1 cellular context compared by ENCODE assay signal in genomic region chr12:56645717-56646446, GRCh38.
TF ChIP-seq lines count a peak whose summit lies in the region.

TSS of gene ATP5F1B (minus strand) at chr12:56645984. CDS start at chr12:56645963, 21 bp downstream.

TF ChIP-seq in K562, 482 proteins besides CTCF, POLR2A, EP300 and RAD21 (continued from another document and continues in another):
- TF ChIP-seq, protein P1, sequence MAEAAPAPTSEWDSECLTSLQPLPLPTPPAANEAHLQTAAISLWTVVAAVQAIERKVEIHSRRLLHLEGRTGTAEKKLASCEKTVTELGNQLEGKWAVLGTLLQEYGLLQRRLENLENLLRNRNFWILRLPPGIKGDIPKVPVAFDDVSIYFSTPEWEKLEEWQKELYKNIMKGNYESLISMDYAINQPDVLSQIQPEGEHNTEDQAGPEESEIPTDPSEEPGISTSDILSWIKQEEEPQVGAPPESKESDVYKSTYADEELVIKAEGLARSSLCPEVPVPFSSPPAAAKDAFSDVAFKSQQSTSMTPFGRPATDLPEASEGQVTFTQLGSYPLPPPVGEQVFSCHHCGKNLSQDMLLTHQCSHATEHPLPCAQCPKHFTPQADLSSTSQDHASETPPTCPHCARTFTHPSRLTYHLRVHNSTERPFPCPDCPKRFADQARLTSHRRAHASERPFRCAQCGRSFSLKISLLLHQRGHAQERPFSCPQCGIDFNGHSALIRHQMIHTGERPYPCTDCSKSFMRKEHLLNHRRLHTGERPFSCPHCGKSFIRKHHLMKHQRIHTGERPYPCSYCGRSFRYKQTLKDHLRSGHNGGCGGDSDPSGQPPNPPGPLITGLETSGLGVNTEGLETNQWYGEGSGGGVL (CRISPR knock-in tag; IDR thresholded peaks at IDR 0.05): no peak
- TF ChIP-seq CBX1 (IDR thresholded peaks at IDR 0.05; ENCODE audit: low read depth): peak; percentile 92; the same call in 1 of the 2 replicates
- no peak for TF ChIP-seq TEAD2 (tag; IDR thresholded peaks at IDR 0.05)
- TF ChIP-seq PHTF2 (CRISPR knock-in tag; IDR thresholded peaks at IDR 0.05): no peak
- no peak for TF ChIP-seq BRCA1 (IDR thresholded peaks at IDR 0.05)
- TF ChIP-seq BRCA1 (CRISPR knock-in tag; IDR thresholded peaks at IDR 0.05): 0 out of 2 replicates have a peak, but pooled peaks have one; percentile 34
- TF ChIP-seq FOS (IDR thresholded peaks at IDR 0.05; ENCODE audit: extremely low read depth, insufficient read length): peak; percentile 100
- peak; percentile 23 for TF ChIP-seq BRD9 (IDR thresholded peaks at IDR 0.05; ENCODE audit: low read depth, partially characterized antibody)
- peak; percentile 8; the same call in 1 of the 2 replicates for TF ChIP-seq NR1H2 (CRISPR knock-in tag; IDR thresholded peaks at IDR 0.05)
- no peak for TF ChIP-seq HNRNPL (IDR thresholded peaks at IDR 0.05; ENCODE audit: low read depth, low read length)
- TF ChIP-seq POU5F1 (IDR thresholded peaks at IDR 0.05; ENCODE audit: borderline replicate concordance, low read depth, low read length, partially characterized antibody): no peak
- TF ChIP-seq ZNF583 (CRISPR knock-in tag; IDR thresholded peaks at IDR 0.05): no peak
- no peak for TF ChIP-seq ATF1 (CRISPR knock-in tag; IDR thresholded peaks at IDR 0.05)
- peak; percentile 97 for TF ChIP-seq ATF1 (tag; IDR thresholded peaks at IDR 0.05)
- TF ChIP-seq ZNF707 (CRISPR knock-in tag; conservative IDR thresholded peaks at IDR 0.05): no peak
- no peak for TF ChIP-seq BRF1 (IDR thresholded peaks at IDR 0.05; ENCODE audit: borderline replicate concordance, extremely low read depth, insufficient read length)
- no peak for TF ChIP-seq NR2C2 (CRISPR knock-in tag; IDR thresholded peaks at IDR 0.05)
- peak; percentile 91 for TF ChIP-seq NR2C2 (tag; IDR thresholded peaks at IDR 0.05)
- TF ChIP-seq, protein P2, sequence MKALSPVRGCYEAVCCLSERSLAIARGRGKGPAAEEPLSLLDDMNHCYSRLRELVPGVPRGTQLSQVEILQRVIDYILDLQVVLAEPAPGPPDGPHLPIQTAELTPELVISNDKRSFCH (CRISPR knock-in tag; IDR thresholded peaks at IDR 0.05): no peak
- TF ChIP-seq, protein P2 (tag; IDR thresholded peaks at IDR 0.05): no peak
- peak; percentile 52; the same call in 1 of the 2 replicates for TF ChIP-seq ELF1 (tag; IDR thresholded peaks at IDR 0.05)
- TF ChIP-seq, protein P3, sequence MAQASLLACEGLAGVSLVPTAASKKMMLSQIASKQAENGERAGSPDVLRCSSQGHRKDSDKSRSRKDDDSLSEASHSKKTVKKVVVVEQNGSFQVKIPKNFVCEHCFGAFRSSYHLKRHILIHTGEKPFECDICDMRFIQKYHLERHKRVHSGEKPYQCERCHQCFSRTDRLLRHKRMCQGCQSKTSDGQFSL (CRISPR knock-in tag; IDR thresholded peaks at IDR 0.05): no peak
- TF ChIP-seq, protein P3 (tag; IDR thresholded peaks at IDR 0.05): no peak
- TF ChIP-seq ZNF780A (CRISPR knock-in tag; IDR thresholded peaks at IDR 0.05): no peak
- TF ChIP-seq ZNF316 (IDR thresholded peaks at IDR 0.05): no peak
- no peak for TF ChIP-seq CCAR2 (IDR thresholded peaks at IDR 0.05; ENCODE audit: low read depth, low read length)
- TF ChIP-seq KLF1 (tag; IDR thresholded peaks at IDR 0.05): no peak
- TF ChIP-seq SMAD4 (CRISPR knock-in tag; conservative IDR thresholded peaks at IDR 0.05): 0 out of 2 replicates have a peak, but pooled peaks have one; percentile 12
- no peak for TF ChIP-seq NFIX (CRISPR knock-in tag; IDR thresholded peaks at IDR 0.05; ENCODE audit: low read depth)
- TF ChIP-seq, protein P4, sequence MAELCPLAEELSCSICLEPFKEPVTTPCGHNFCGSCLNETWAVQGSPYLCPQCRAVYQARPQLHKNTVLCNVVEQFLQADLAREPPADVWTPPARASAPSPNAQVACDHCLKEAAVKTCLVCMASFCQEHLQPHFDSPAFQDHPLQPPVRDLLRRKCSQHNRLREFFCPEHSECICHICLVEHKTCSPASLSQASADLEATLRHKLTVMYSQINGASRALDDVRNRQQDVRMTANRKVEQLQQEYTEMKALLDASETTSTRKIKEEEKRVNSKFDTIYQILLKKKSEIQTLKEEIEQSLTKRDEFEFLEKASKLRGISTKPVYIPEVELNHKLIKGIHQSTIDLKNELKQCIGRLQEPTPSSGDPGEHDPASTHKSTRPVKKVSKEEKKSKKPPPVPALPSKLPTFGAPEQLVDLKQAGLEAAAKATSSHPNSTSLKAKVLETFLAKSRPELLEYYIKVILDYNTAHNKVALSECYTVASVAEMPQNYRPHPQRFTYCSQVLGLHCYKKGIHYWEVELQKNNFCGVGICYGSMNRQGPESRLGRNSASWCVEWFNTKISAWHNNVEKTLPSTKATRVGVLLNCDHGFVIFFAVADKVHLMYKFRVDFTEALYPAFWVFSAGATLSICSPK (IDR thresholded peaks at IDR 0.05; ENCODE audit: borderline replicate concordance): no peak
- TF ChIP-seq RCOR1 (IDR thresholded peaks at IDR 0.05; ENCODE audit: borderline replicate concordance in 1 of 2, low read depth in 2 of 2, low read length in 2 of 2): no peak
- TF ChIP-seq, protein P5, sequence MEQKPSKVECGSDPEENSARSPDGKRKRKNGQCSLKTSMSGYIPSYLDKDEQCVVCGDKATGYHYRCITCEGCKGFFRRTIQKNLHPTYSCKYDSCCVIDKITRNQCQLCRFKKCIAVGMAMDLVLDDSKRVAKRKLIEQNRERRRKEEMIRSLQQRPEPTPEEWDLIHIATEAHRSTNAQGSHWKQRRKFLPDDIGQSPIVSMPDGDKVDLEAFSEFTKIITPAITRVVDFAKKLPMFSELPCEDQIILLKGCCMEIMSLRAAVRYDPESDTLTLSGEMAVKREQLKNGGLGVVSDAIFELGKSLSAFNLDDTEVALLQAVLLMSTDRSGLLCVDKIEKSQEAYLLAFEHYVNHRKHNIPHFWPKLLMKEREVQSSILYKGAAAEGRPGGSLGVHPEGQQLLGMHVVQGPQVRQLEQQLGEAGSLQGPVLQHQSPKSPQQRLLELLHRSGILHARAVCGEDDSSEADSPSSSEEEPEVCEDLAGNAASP (IDR thresholded peaks at IDR 0.05): no peak
- no peak for TF ChIP-seq SMARCA5 (IDR thresholded peaks at IDR 0.05)
- no peak for TF ChIP-seq NCOA2 (IDR thresholded peaks at IDR 0.05; ENCODE audit: partially characterized antibody in 2 of 2)
- TF ChIP-seq ZNF274 (IDR thresholded peaks at IDR 0.05; ENCODE audit: borderline replicate concordance, low read depth, low read length): no peak
- TF ChIP-seq ZC3H4 (CRISPR knock-in tag; IDR thresholded peaks at IDR 0.05; ENCODE audit: borderline replicate concordance): peak; percentile 90; the same call in 1 of the 2 replicates
- TF ChIP-seq, protein P6, sequence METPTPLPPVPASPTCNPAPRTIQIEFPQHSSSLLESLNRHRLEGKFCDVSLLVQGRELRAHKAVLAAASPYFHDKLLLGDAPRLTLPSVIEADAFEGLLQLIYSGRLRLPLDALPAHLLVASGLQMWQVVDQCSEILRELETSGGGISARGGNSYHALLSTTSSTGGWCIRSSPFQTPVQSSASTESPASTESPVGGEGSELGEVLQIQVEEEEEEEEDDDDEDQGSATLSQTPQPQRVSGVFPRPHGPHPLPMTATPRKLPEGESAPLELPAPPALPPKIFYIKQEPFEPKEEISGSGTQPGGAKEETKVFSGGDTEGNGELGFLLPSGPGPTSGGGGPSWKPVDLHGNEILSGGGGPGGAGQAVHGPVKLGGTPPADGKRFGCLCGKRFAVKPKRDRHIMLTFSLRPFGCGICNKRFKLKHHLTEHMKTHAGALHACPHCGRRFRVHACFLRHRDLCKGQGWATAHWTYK (CRISPR knock-in tag; IDR thresholded peaks at IDR 0.05): no peak; the same call in 1 of the 2 replicates
- TF ChIP-seq, protein P7, sequence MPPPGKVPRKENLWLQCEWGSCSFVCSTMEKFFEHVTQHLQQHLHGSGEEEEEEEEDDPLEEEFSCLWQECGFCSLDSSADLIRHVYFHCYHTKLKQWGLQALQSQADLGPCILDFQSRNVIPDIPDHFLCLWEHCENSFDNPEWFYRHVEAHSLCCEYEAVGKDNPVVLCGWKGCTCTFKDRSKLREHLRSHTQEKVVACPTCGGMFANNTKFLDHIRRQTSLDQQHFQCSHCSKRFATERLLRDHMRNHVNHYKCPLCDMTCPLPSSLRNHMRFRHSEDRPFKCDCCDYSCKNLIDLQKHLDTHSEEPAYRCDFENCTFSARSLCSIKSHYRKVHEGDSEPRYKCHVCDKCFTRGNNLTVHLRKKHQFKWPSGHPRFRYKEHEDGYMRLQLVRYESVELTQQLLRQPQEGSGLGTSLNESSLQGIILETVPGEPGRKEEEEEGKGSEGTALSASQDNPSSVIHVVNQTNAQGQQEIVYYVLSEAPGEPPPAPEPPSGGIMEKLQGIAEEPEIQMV (tag; conservative IDR thresholded peaks at IDR 0.05; ENCODE audit: low read depth): no peak
- no peak for TF ChIP-seq OTX1 (CRISPR knock-in tag; IDR thresholded peaks at IDR 0.05)
- TF ChIP-seq BRF2 (IDR thresholded peaks at IDR 0.05; ENCODE audit: borderline replicate concordance, insufficient read depth, insufficient read length): no peak
- TF ChIP-seq, protein P8, sequence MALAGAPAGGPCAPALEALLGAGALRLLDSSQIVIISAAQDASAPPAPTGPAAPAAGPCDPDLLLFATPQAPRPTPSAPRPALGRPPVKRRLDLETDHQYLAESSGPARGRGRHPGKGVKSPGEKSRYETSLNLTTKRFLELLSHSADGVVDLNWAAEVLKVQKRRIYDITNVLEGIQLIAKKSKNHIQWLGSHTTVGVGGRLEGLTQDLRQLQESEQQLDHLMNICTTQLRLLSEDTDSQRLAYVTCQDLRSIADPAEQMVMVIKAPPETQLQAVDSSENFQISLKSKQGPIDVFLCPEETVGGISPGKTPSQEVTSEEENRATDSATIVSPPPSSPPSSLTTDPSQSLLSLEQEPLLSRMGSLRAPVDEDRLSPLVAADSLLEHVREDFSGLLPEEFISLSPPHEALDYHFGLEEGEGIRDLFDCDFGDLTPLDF (CRISPR knock-in tag; IDR thresholded peaks at IDR 0.05): no peak
- no peak for TF ChIP-seq ZFP36 (IDR thresholded peaks at IDR 0.05; ENCODE audit: low read depth, low read length, partially characterized antibody)
- TF ChIP-seq AFF4 (CRISPR knock-in tag; IDR thresholded peaks at IDR 0.05): no peak; the same call in none of the 2 replicates
- TF ChIP-seq BDP1 (IDR thresholded peaks at IDR 0.05; ENCODE audit: insufficient read depth, insufficient read length): no peak
- no peak for TF ChIP-seq SLC30A9 (CRISPR knock-in tag; IDR thresholded peaks at IDR 0.05)
- no peak for TF ChIP-seq RBM14 (IDR thresholded peaks at IDR 0.05; ENCODE audit: borderline replicate concordance, insufficient read depth, low read depth, low read length)
- TF ChIP-seq, protein P9, sequence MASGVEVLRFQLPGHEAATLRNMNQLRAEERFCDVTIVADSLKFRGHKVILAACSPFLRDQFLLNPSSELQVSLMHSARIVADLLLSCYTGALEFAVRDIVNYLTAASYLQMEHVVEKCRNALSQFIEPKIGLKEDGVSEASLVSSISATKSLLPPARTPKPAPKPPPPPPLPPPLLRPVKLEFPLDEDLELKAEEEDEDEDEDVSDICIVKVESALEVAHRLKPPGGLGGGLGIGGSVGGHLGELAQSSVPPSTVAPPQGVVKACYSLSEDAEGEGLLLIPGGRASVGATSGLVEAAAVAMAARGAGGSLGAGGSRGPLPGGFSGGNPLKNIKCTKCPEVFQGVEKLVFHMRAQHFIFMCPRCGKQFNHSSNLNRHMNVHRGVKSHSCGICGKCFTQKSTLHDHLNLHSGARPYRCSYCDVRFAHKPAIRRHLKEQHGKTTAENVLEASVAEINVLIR (CRISPR knock-in tag; IDR thresholded peaks at IDR 0.05): no peak; the same call in 1 of the 2 replicates
- TF ChIP-seq FOXM1 (IDR thresholded peaks at IDR 0.05; ENCODE audit: low read depth): peak; percentile 89
- no peak; the same call in 1 of the 2 replicates for TF ChIP-seq FOXM1 (CRISPR knock-in tag; IDR thresholded peaks at IDR 0.05; ENCODE audit: low read depth)
- no peak for TF ChIP-seq TOE1 (IDR thresholded peaks at IDR 0.05; ENCODE audit: borderline replicate concordance)
- no peak for TF ChIP-seq TOE1 (CRISPR knock-in tag; IDR thresholded peaks at IDR 0.05; ENCODE audit: borderline replicate concordance, low read depth)
- no peak for TF ChIP-seq CREBBP (IDR thresholded peaks at IDR 0.05; ENCODE audit: low read depth, low read length)
- no peak for TF ChIP-seq ZNF668 (CRISPR knock-in tag; IDR thresholded peaks at IDR 0.05)
